In the genomic region with DNA sequence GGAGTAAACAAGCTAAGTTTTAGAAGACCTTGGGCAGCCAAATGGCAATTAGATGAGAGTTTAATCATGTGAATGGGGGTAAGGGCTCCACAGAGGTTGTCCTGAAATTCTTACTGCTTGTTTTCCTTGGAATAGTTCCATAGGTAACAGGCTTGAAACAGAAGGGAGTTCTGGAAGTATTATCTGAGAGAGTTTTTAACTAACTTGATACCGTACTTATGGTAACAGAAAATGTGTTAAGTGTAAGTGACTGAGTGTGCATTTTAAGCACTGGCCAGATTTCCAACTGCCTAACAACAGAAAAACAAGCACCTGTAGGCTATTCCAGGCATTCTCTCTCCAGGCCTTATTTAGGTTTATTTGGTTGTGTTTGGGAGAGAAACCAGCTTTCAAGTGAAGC, we compare ENCODE assay signal across 25 cellular contexts.
DNase-seq lines count a peak whose midpoint lies in the region; ATAC-seq, FAIRE-seq and TF ChIP-seq lines count a peak whose summit lies in the region.
"Had no signal": no experiment of that assay in that cellular context is flagged by ENCODE, and none has a peak within 500 bp of the region (broad histone marks: within the 10 kb centered on the region; RNA-seq: fewer than 3 reads in every experiment).

No MANE protein-coding gene starts in this region.

- 23 to 38% (median 30%) methylated on average over 1 of the region's 1 CpG for WGBS in heart left ventricle, 4 donors

- TF ChIP-seq CTCF in LNCaP clone FGC (IDR thresholded peaks at IDR 0.05; ENCODE audit: control insufficient read depth, extremely low read depth, insufficient read depth) (no peak), heart left ventricle (IDR thresholded peaks at IDR 0.05) (no peak), right atrium auricular region (IDR thresholded peaks at IDR 0.05) (no peak), D721Med (IDR thresholded peaks at IDR 0.05; ENCODE audit: insufficient read depth, missing control alignments) (no peak)

- intact Hi-C loops in heart left ventricle (cut with DNase I) = loop anchor here in 1 of 10 donors (5.0 kb wide), 1 partner anchor 106 kb away; no protein-coding TSS in a partner anchor

- H3K9me3 ChIP-seq in heart left ventricle (no peaks in the 10 kb centered on the region), right atrium auricular region (no peaks in the 10 kb centered on the region)
- H3K9me3 ChIP-seq: BE2C had no signal

- H3K27ac ChIP-seq in heart left ventricle (peak overlapping the region; percentile 46 to 82 (median 70)), right atrium auricular region (peak overlapping the region; percentile 59 to 74)

- TF ChIP-seq POLR2A in heart left ventricle (IDR thresholded peaks at IDR 0.05) = no peak

- H3K4me1 ChIP-seq in heart left ventricle (peaks cover 0 to 21% (median 0%) of the 10 kb centered on the region in 12 donors), right atrium auricular region (no peaks in the 10 kb centered on the region)

- DNase-seq in LNCaP clone FGC (ENCODE audit: low read depth) (peak; percentile 13), astrocyte of the hippocampus (ENCODE audit: low read depth, low spot score) (peak; percentile 32), heart left ventricle (no peak), right atrium auricular region (ENCODE audit: low spot score) (no peak), D721Med (ENCODE audit: insufficient read length, low spot score) (no peak)
- DNase-seq: ACHN; BE2C; C1 segment of cervical spinal cord; CD4-positive, CD25-positive, alpha-beta regulatory T cell; CD8-positive, alpha-beta memory T cell; COR-L47; DMS153; DMS79; GDM1; H7; HFFc6 had no signal

- no peak overlapping the region for H3K4me3 ChIP-seq in LNCaP clone FGC (ENCODE audit: low read depth, low read length)
- H3K4me3 ChIP-seq in heart left ventricle = no peak overlapping the region
- H3K4me3 ChIP-seq in right atrium auricular region = no peak overlapping the region
- H3K4me3 ChIP-seq: GM23338 had no signal

- no peaks in the 10 kb centered on the region for H3K27me3 ChIP-seq in heart left ventricle
- H3K27me3 ChIP-seq in right atrium auricular region = no peaks in the 10 kb centered on the region
- H3K27me3 ChIP-seq: BE2C had no signal

- peak; percentile 54 to 68 (median 58) for ATAC-seq in heart left ventricle
- ATAC-seq in GM18907 (IDR thresholded peaks at IDR 0.05; ENCODE audit: unreplicated experiment) = no peak
- no peak for ATAC-seq in HG03139 (IDR thresholded peaks at IDR 0.05; ENCODE audit: unreplicated experiment)
- ATAC-seq in HG03442 (IDR thresholded peaks at IDR 0.05; ENCODE audit: unreplicated experiment) = no peak
- ATAC-seq: GM23338, HCT116, HepG2 had no signal

- no peaks in the 10 kb centered on the region for H3K36me3 ChIP-seq in heart left ventricle
- no peaks in the 10 kb centered on the region for H3K36me3 ChIP-seq in right atrium auricular region
- H3K36me3 ChIP-seq: BE2C had no signal

- no peak for FAIRE-seq in D721Med (lab: Jason Lieb, UNC)
- FAIRE-seq: A204.1, GM12892, GM18507, HepG2 had no signal

Comparison
In these comparisons a context has a peak if more than half of its experiments do, and no peak if none do; other contexts are left out.
1. DNase-seq: peak in LNCaP clone FGC (single experiment) and astrocyte of the hippocampus (single experiment); none in heart left ventricle (0 of 5), right atrium auricular region (single experiment) and D721Med (single experiment).
2. ATAC-seq: peak in heart left ventricle (4 of 4); none in GM18907 (single experiment), HG03139 (single experiment) and HG03442 (single experiment).